ENCODE assay signal across 8 cellular contexts in genomic region chr6:129500958-129501381, GRCh38.
DNase-seq lines count a peak whose midpoint lies in the region; ATAC-seq, FAIRE-seq and TF ChIP-seq lines count a peak whose summit lies in the region.

No MANE protein-coding gene starts in this region.

- peak; percentile 52 for TF ChIP-seq CTCF in Calu3 (IDR thresholded peaks at IDR 0.05; ENCODE audit: unreplicated experiment)

- BruUV-seq in Calu3 (replicated peaks; lab: Mats Ljungman, UMichigan) = TSS peak; percentile 65

- peaks cover 28% of the 10 kb centered on the region for H3K4me1 ChIP-seq in HUES6 (ENCODE audit: control insufficient read depth, insufficient read depth, low read length)

- no peak for DNase-seq in Calu3
- peak; percentile 57 for DNase-seq in midbrain (lab: John Stamatoyannopoulos, UW)
- no peak for DNase-seq in frontal cortex (ENCODE audit: low spot score in 2 of 2)
- DNase-seq in activated CD4-positive, alpha-beta T cell treated with anti-CD3 and anti-CD28 coated beads for 4 hours = no peak

- no peak overlapping the region for H3K4me3 ChIP-seq in HUES6 (ENCODE audit: low read depth, low read length)

- no peak for FAIRE-seq in frontal cortex (lab: Jason Lieb, UNC)

- H3K4me3 Mint-ChIP-seq in Calu3 (ENCODE audit: low read depth, unreplicated experiment) = peak overlapping the region; percentile 45

- H3K27me3 ChIP-seq in HUES6 (ENCODE audit: control insufficient read depth, insufficient read depth, low read length) = no peaks in the 10 kb centered on the region

- CTCF ChIA-PET in Calu3 (lab: Charles Lee) = interaction anchor here (1.1 to 1.8 kb wide), 5 partner anchors 10 to 230 kb away, joined by 3 to 13 read pairs (median 4); no protein-coding TSS in a partner anchor

- peak overlapping the region; percentile 14 for H3K9ac ChIP-seq in HUES6 (ENCODE audit: low read length)

- no peaks in the 10 kb centered on the region for H3K27me3 Mint-ChIP-seq in Calu3 (ENCODE audit: unreplicated experiment)

- peak overlapping the region; percentile 94 for H3K27ac Mint-ChIP-seq in Calu3 (ENCODE audit: unreplicated experiment)

- H3K36me3 Mint-ChIP-seq in Calu3 (ENCODE audit: insufficient read depth, unreplicated experiment) = peaks cover 44% of the 10 kb centered on the region

- ATAC-seq in HG03442 (IDR thresholded peaks at IDR 0.05; ENCODE audit: unreplicated experiment) (no peak), HG02798 (IDR thresholded peaks at IDR 0.05; ENCODE audit: poor library complexity, unreplicated experiment) (no peak)

- H3K9me3 ChIP-seq in HUES6 (ENCODE audit: control insufficient read depth, insufficient read depth, low read depth, low read length) = no peaks in the 10 kb centered on the region

- H3K36me3 ChIP-seq in HUES6 (ENCODE audit: control insufficient read depth, insufficient read depth, low read length) = no peaks in the 10 kb centered on the region; the same call in 1 of the 2 replicates

- intact Hi-C loops in Calu3 (cut with micrococcal nuclease; ENCODE audit: unreplicated experiment) = no loop called here

- H3K27ac ChIP-seq in HUES6 (ENCODE audit: low read depth, low read length) (no peak overlapping the region), angular gyrus (ENCODE audit: low read depth, low read length) (peak overlapping the region; percentile 84)

- peaks cover 62% of the 10 kb centered on the region for H3K4me1 Mint-ChIP-seq in Calu3 (ENCODE audit: low read depth, unreplicated experiment)

- no peaks in the 10 kb centered on the region for H3K9me3 Mint-ChIP-seq in Calu3 (ENCODE audit: low read depth, unreplicated experiment)
